Comparison of ENCODE assay signal across 8 cellular contexts in genomic region chr7:2529161-2530075, GRCh38. TPM values are rescaled to one million over a fixed set of nuclear protein-coding genes. Genes with fewer than 3 reads are reported as not detected.
DNase-seq lines count a peak whose midpoint lies in the region; ATAC-seq and TF ChIP-seq lines count a peak whose summit lies in the region.

No MANE protein-coding gene starts in this region.

- no peaks in the 10 kb centered on the region for H3K9me3 Mint-ChIP-seq in activated T-helper 1 cell treated with anti-CD3 and anti-CD28 coated beads, Interleukin-12 subunit alpha, Interleukin-12 subunit beta, Interleukin-2, Interleukin-4 antibody, amounts not matched to agents 30 ng/mL and 10 ng/mL and 1 ng/mL, durations not matched to agents 14 hours and 24 hours and 36 hours

- no peak for TF ChIP-seq EP300 in gastroesophageal sphincter (IDR thresholded peaks at IDR 0.05)
- no peak for TF ChIP-seq EP300 in sigmoid colon (IDR thresholded peaks at IDR 0.05)

- peaks cover 13% of the 10 kb centered on the region for H3K36me3 Mint-ChIP-seq in activated T-helper 1 cell treated with anti-CD3 and anti-CD28 coated beads, Interleukin-12 subunit alpha, Interleukin-12 subunit beta, Interleukin-2, Interleukin-4 antibody, amounts not matched to agents 30 ng/mL and 10 ng/mL and 1 ng/mL, durations not matched to agents 14 hours and 24 hours and 36 hours (ENCODE audit: low read depth)

- peak overlapping the region; percentile 12 to 71 (median 70) for H3K27ac ChIP-seq in gastroesophageal sphincter
- H3K27ac ChIP-seq in sigmoid colon = peak overlapping the region; percentile 19 to 70 (median 62)

- intact Hi-C loops in activated T-helper 1 cell treated with anti-CD3 and anti-CD28 coated beads, Interleukin-12 subunit alpha, Interleukin-12 subunit beta, Interleukin-2, Interleukin-4 antibody, amounts not matched to agents 30 ng/mL and 10 ng/mL and 1 ng/mL, durations not matched to agents 14 hours and 24 hours and 36 hours (cut with micrococcal nuclease) = loop anchor here (1.0 to 5.0 kb wide), 6 partner anchors 7 to 228 kb away; partner anchors contain the start of genes BRAT1, EIF3B and TTYH3
- intact Hi-C loops in sigmoid colon (cut with DNase I) = no loop called here

- DNase-seq in AG08395 (ENCODE audit: low spot score) (peak; percentile 82), GM20000 (ENCODE audit: low spot score) (peak; percentile 80), NCI-H69 (lab: John Stamatoyannopoulos, UW) (peak; percentile 28), sigmoid colon (peak; percentile 88), NCI-H524 treated with DMSO at 0.1 percent for 48 hours (lab: John Stamatoyannopoulos, UW) (no peak), NCI-H345 treated with DMSO at 0.1 percent for 48 hours (lab: John Stamatoyannopoulos, UW; ENCODE audit: unreplicated experiment) (no peak)
- peak; percentile 60 for DNase-seq in activated T-helper 1 cell treated with anti-CD3 and anti-CD28 coated beads, Interleukin-12 subunit alpha, Interleukin-12 subunit beta, Interleukin-2, Interleukin-4 antibody, amounts not matched to agents 30 ng/mL and 10 ng/mL and 1 ng/mL, durations not matched to agents 14 hours and 24 hours and 36 hours (ENCODE audit: low spot score)

- peak; percentile 68 for ATAC-seq in gastroesophageal sphincter

- TF ChIP-seq POLR2A in gastroesophageal sphincter (IDR thresholded peaks at IDR 0.05) = no peak
- no peak for TF ChIP-seq POLR2A in sigmoid colon (IDR thresholded peaks at IDR 0.05)

- TF ChIP-seq CTCF in GM20000 (IDR thresholded peaks at IDR 0.05; ENCODE audit: extremely low read depth, missing control alignments) = no peak
- TF ChIP-seq CTCF in gastroesophageal sphincter (IDR thresholded peaks at IDR 0.05) = no peak
- TF ChIP-seq CTCF in sigmoid colon (IDR thresholded peaks at IDR 0.05) = no peak

- H3K4me1 ChIP-seq in gastroesophageal sphincter = peaks cover 0 to 72% (median 18%) of the 10 kb centered on the region in 3 donors
- peaks cover 0 to 29% (median 11%) of the 10 kb centered on the region in 4 donors for H3K4me1 ChIP-seq in sigmoid colon

- H3K4me3 ChIP-seq in gastroesophageal sphincter (no peak overlapping the region), sigmoid colon (no peak overlapping the region)

- H3K27ac Mint-ChIP-seq in activated T-helper 1 cell treated with anti-CD3 and anti-CD28 coated beads, Interleukin-12 subunit alpha, Interleukin-12 subunit beta, Interleukin-2, Interleukin-4 antibody, amounts not matched to agents 30 ng/mL and 10 ng/mL and 1 ng/mL, durations not matched to agents 14 hours and 24 hours and 36 hours = peak overlapping the region; percentile 97

- no peaks in the 10 kb centered on the region for H3K27me3 Mint-ChIP-seq in activated T-helper 1 cell treated with anti-CD3 and anti-CD28 coated beads, Interleukin-12 subunit alpha, Interleukin-12 subunit beta, Interleukin-2, Interleukin-4 antibody, amounts not matched to agents 30 ng/mL and 10 ng/mL and 1 ng/mL, durations not matched to agents 14 hours and 24 hours and 36 hours (ENCODE audit: insufficient read depth)

- H3K4me1 Mint-ChIP-seq in activated T-helper 1 cell treated with anti-CD3 and anti-CD28 coated beads, Interleukin-12 subunit alpha, Interleukin-12 subunit beta, Interleukin-2, Interleukin-4 antibody, amounts not matched to agents 30 ng/mL and 10 ng/mL and 1 ng/mL, durations not matched to agents 14 hours and 24 hours and 36 hours (ENCODE audit: low read depth) = peaks cover 34% of the 10 kb centered on the region

- H3K4me3 Mint-ChIP-seq in activated T-helper 1 cell treated with anti-CD3 and anti-CD28 coated beads, Interleukin-12 subunit alpha, Interleukin-12 subunit beta, Interleukin-2, Interleukin-4 antibody, amounts not matched to agents 30 ng/mL and 10 ng/mL and 1 ng/mL, durations not matched to agents 14 hours and 24 hours and 36 hours = peak overlapping the region; percentile 74

- WGBS in gastroesophageal sphincter (ENCODE audit: low coverage in 1 of 2), 2 donors = 0 to 60% methylated on average over 1 to 3 of the region's 30 CpGs
- WGBS in sigmoid colon, 2 donors = 28 to 33% methylated on average over 30 of the region's 30 CpGs

- H3K9me3 ChIP-seq in gastroesophageal sphincter (no peaks in the 10 kb centered on the region), sigmoid colon (no peaks in the 10 kb centered on the region)

- H3K27me3 ChIP-seq in gastroesophageal sphincter (peaks cover 73% of the 10 kb centered on the region), sigmoid colon (peaks cover 3 to 56% (median 31%) of the 10 kb centered on the region in 3 donors)

- peaks cover 0 to 24% of the 10 kb centered on the region in 2 donors for H3K36me3 ChIP-seq in gastroesophageal sphincter
- H3K36me3 ChIP-seq in sigmoid colon = no peaks in the 10 kb centered on the region

RNA-seq across cellular contexts. Expression of gene LFNG, which starts 9.8 kb away (rescaled TPM):
- total RNA-seq in activated T-helper 1 cell treated with anti-CD3 and anti-CD28 coated beads, Interleukin-12 subunit alpha, Interleukin-12 subunit beta, Interleukin-2, Interleukin-4 antibody, amounts not matched to agents 30 ng/mL and 10 ng/mL and 1 ng/mL, durations not matched to agents 14 hours and 24 hours and 36 hours = 34.8 and 34.9 TPM in 2 replicates
- total RNA-seq in gastroesophageal sphincter (1 to 10 TPM; 4.4 to 9.8 (median 8.4) TPM), sigmoid colon (1 to 10 TPM; 1.8 to 5.8 (median 5.3) TPM)
- 10 to 100 TPM in 2 of 3 donors, 1 to 10 TPM in 1; 9.2 to 34.5 (median 14.4) TPM for polyA plus RNA-seq in sigmoid colon

RNA-seq across cellular contexts. Expression of gene BRAT1, which starts 25.9 kb away (rescaled TPM):
- 39.2 and 42.9 TPM in 2 replicates for total RNA-seq in activated T-helper 1 cell treated with anti-CD3 and anti-CD28 coated beads, Interleukin-12 subunit alpha, Interleukin-12 subunit beta, Interleukin-2, Interleukin-4 antibody, amounts not matched to agents 30 ng/mL and 10 ng/mL and 1 ng/mL, durations not matched to agents 14 hours and 24 hours and 36 hours
- total RNA-seq in gastroesophageal sphincter = 10 to 100 TPM; 19.9 to 36.0 (median 32.4) TPM
- 10 to 100 TPM; 17.8 to 24.6 (median 22.1) TPM for total RNA-seq in sigmoid colon
- polyA plus RNA-seq in sigmoid colon = 10 to 100 TPM in 2 of 3 donors, 1 to 10 TPM in 1; 9.6 to 25.9 (median 11.3) TPM

RNA-seq across cellular contexts. Expression of gene IQCE, which starts 29.4 kb away (rescaled TPM):
- 10.5 and 11.1 TPM in 2 replicates for total RNA-seq in activated T-helper 1 cell treated with anti-CD3 and anti-CD28 coated beads, Interleukin-12 subunit alpha, Interleukin-12 subunit beta, Interleukin-2, Interleukin-4 antibody, amounts not matched to agents 30 ng/mL and 10 ng/mL and 1 ng/mL, durations not matched to agents 14 hours and 24 hours and 36 hours
- total RNA-seq in gastroesophageal sphincter (10 to 100 TPM in 3 of 4 donors, 1 to 10 TPM in 1; 9.7 to 23.5 (median 15.6) TPM), sigmoid colon (10 to 100 TPM in 2 of 4 donors, 1 to 10 TPM in 2; 6.4 to 22.4 (median 11.8) TPM)
- polyA plus RNA-seq in sigmoid colon = 10 to 100 TPM in 1 of 3 donors, 1 to 10 TPM in 2; 8.1 to 19.6 (median 9.6) TPM

RNA-seq across cellular contexts. Expression of gene GRIFIN, which starts 53.2 kb away (rescaled TPM):
- not detected in 2 replicates for total RNA-seq in activated T-helper 1 cell treated with anti-CD3 and anti-CD28 coated beads, Interleukin-12 subunit alpha, Interleukin-12 subunit beta, Interleukin-2, Interleukin-4 antibody, amounts not matched to agents 30 ng/mL and 10 ng/mL and 1 ng/mL, durations not matched to agents 14 hours and 24 hours and 36 hours
- total RNA-seq in gastroesophageal sphincter (not detected), sigmoid colon (not detected)
- polyA plus RNA-seq in sigmoid colon = not detected

Comparison
In these comparisons a context has a peak if more than half of its experiments do, and no peak if none do; other contexts are left out.
1. DNase-seq: peak in AG08395 (single experiment), GM20000 (single experiment), NCI-H69 (single experiment), activated T-helper 1 cell treated with anti-CD3 and anti-CD28 coated beads, Interleukin-12 subunit alpha, Interleukin-12 subunit beta, Interleukin-2, Interleukin-4 antibody, amounts not matched to agents 30 ng/mL and 10 ng/mL and 1 ng/mL, durations not matched to agents 14 hours and 24 hours and 36 hours (single experiment) and sigmoid colon (single experiment); none in NCI-H524 treated with DMSO at 0.1 percent for 48 hours (single experiment) and NCI-H345 treated with DMSO at 0.1 percent for 48 hours (single experiment).